1 cellular context compared by ENCODE assay signal in genomic region chr6:41578714-41579610, GRCh38.
A peak's percentile ranks its signal among the peaks of the same experiment; 100 is the strongest.
TF ChIP-seq lines count a peak whose summit lies in the region.

No MANE protein-coding gene starts in this region.

TF ChIP-seq in HepG2, 621 proteins besides CTCF, POLR2A, EP300 and RAD21 (continued from another document and continues in another):
- TF ChIP-seq ZUFSP (CRISPR knock-in tag; IDR thresholded peaks at IDR 0.05; ENCODE audit: borderline replicate concordance): no peak
- TF ChIP-seq ZNF263 (CRISPR knock-in tag; IDR thresholded peaks at IDR 0.05): no peak
- TF ChIP-seq JDP2 (CRISPR knock-in tag; IDR thresholded peaks at IDR 0.05; ENCODE audit: borderline replicate concordance): no peak
- no peak for TF ChIP-seq ZBTB14 (CRISPR knock-in tag; IDR thresholded peaks at IDR 0.05)
- TF ChIP-seq FOXP1 (IDR thresholded peaks at IDR 0.05): no peak
- TF ChIP-seq FOXP1 (CRISPR knock-in tag; IDR thresholded peaks at IDR 0.05): no peak
- no peak for TF ChIP-seq PRDM4 (CRISPR knock-in tag; IDR thresholded peaks at IDR 0.05; ENCODE audit: borderline replicate concordance)
- TF ChIP-seq EHMT2 (IDR thresholded peaks at IDR 0.05; ENCODE audit: borderline replicate concordance, low read depth, low read length): no peak
- no peak for TF ChIP-seq SUZ12 (IDR thresholded peaks at IDR 0.05; ENCODE audit: low read depth, low read length)
- no peak for TF ChIP-seq ZNF605 (CRISPR knock-in tag; IDR thresholded peaks at IDR 0.05)
- no peak for TF ChIP-seq POGK (CRISPR knock-in tag; conservative IDR thresholded peaks at IDR 0.05)
- 0 out of 2 replicates have a peak, but pooled peaks have one; percentile 33 for TF ChIP-seq THAP11 (CRISPR knock-in tag; IDR thresholded peaks at IDR 0.05)
- TF ChIP-seq ZBED4 (CRISPR knock-in tag; IDR thresholded peaks at IDR 0.05; ENCODE audit: borderline replicate concordance): no peak
- TF ChIP-seq GPBP1L1 (CRISPR knock-in tag; IDR thresholded peaks at IDR 0.05): no peak
- TF ChIP-seq ZNF326 (CRISPR knock-in tag; IDR thresholded peaks at IDR 0.05; ENCODE audit: borderline replicate concordance): no peak
- TF ChIP-seq ZNF564 (CRISPR knock-in tag; IDR thresholded peaks at IDR 0.05): no peak
- TF ChIP-seq YEATS2 (CRISPR knock-in tag; IDR thresholded peaks at IDR 0.05; ENCODE audit: borderline replicate concordance): no peak
- no peak for TF ChIP-seq ZGPAT (CRISPR knock-in tag; IDR thresholded peaks at IDR 0.05)
- no peak for TF ChIP-seq FOXA1 (IDR thresholded peaks at IDR 0.05)
- peak; percentile 73 for TF ChIP-seq FOXA1 (CRISPR knock-in tag; IDR thresholded peaks at IDR 0.05)
- TF ChIP-seq GATAD1 (CRISPR knock-in tag; IDR thresholded peaks at IDR 0.05): no peak
- no peak for TF ChIP-seq E2F2 (CRISPR knock-in tag; IDR thresholded peaks at IDR 0.05; ENCODE audit: borderline replicate concordance)
- TF ChIP-seq RFX1 (IDR thresholded peaks at IDR 0.05): no peak
- no peak for TF ChIP-seq KDM3A (CRISPR knock-in tag; IDR thresholded peaks at IDR 0.05; ENCODE audit: low read depth)
- no peak for TF ChIP-seq ELF3 (CRISPR knock-in tag; IDR thresholded peaks at IDR 0.05)
- peak; percentile 36; the same call in 1 of the 2 replicates for TF ChIP-seq DPF2 (CRISPR knock-in tag; IDR thresholded peaks at IDR 0.05; ENCODE audit: borderline replicate concordance, low read depth)
- TF ChIP-seq KLF6 (CRISPR knock-in tag; IDR thresholded peaks at IDR 0.05): no peak
- TF ChIP-seq NFAT5 (CRISPR knock-in tag; IDR thresholded peaks at IDR 0.05): no peak
- no peak for TF ChIP-seq ZNF773 (CRISPR knock-in tag; IDR thresholded peaks at IDR 0.05; ENCODE audit: borderline replicate concordance)
- TF ChIP-seq HNRNPL (IDR thresholded peaks at IDR 0.05; ENCODE audit: low read depth, low read length): no peak
